Comparison of ENCODE assay signal across 19 cellular contexts in genomic region chr1:183792300-183792699, GRCh38.
"Had no signal": no experiment of that assay in that cellular context is flagged by ENCODE, and none has a peak within 500 bp of the region (broad histone marks: within the 10 kb centered on the region; RNA-seq: fewer than 3 reads in every experiment).

No MANE protein-coding gene starts in this region.

- DNase-seq: activated CD4-positive, alpha-beta T cell treated with anti-CD3 and anti-CD28 coated beads for 4 hours; activated CD4-positive, alpha-beta T cell treated with anti-CD3 and anti-CD28 coated beads, Interleukin-2, amount 50 U/mL, for 48 hours; activated CD4-positive, CD25-positive, alpha-beta regulatory T cell; activated gamma-delta T cell; activated naive CD4-positive, alpha-beta T cell treated with anti-CD3 and anti-CD28 coated beads, Interleukin-2, amount 50 U/mL, for 16 hours; activated naive CD8-positive, alpha-beta T cell treated with anti-CD3 and anti-CD28 coated beads, Interleukin-2, amount 50 U/mL, for 24 hours; body of pancreas; cortex of kidney; head of caudate nucleus; hypothalamus; islet precursor cell; left cardiac atrium; midbrain; natural killer cell; sigmoid colon; stimulated activated CD4-positive, alpha-beta T cell treated with anti-CD3 and anti-CD28 coated beads, Interleukin-15, amount 100 ng/mL, for 24 hours; stomach had no signal

- ATAC-seq: activated naive CD8-positive, alpha-beta T cell treated with anti-CD3 and anti-CD28 coated beads, Interleukin-2, amount 50 U/mL, for 24 hours; body of pancreas; gastroesophageal sphincter; left cardiac atrium; natural killer cell; stimulated activated memory B cell treated with anti-CD40 and anti-IgM and Interleukin-4, amounts not matched to agents 10 μg/mL and 1 μg/mL and 100 μg/mL, for 72 hours had no signal
